In genomic region chr4:153468587-153468986, GRCh38 we compare ENCODE assay signal across 10 cellular contexts. TPM values are rescaled to one million over a fixed set of nuclear protein-coding genes. Genes with fewer than 3 reads are reported as not detected.
DNase-seq lines count a peak whose midpoint lies in the region; ATAC-seq lines count a peak whose summit lies in the region.
"Had no signal": no experiment of that assay in that cellular context is flagged by ENCODE, and none has a peak within 500 bp of the region (broad histone marks: within the 10 kb centered on the region; RNA-seq: fewer than 3 reads in every experiment).

No MANE protein-coding gene starts in this region.

- peaks cover 56% of the 10 kb centered on the region for H3K36me3 Mint-ChIP-seq in activated naive CD8-positive, alpha-beta T cell treated with anti-CD3 and anti-CD28 coated beads for 36 hours

- peak overlapping the region; percentile 63 to 97 (median 88) for H3K9ac ChIP-seq in skeletal muscle tissue (ENCODE audit: low read depth in 1 of 3, low read length in 3 of 3)
- H3K9ac ChIP-seq: parathyroid adenoma had no signal

- DNase-seq in NCI-H1417 (lab: John Stamatoyannopoulos, UW) (peak in 2 of 3 experiments; percentile 11 to 24), NCI-H1417 treated with DMSO at 0.1 percent for 48 hours (lab: John Stamatoyannopoulos, UW) (no peak)
- DNase-seq in activated naive CD8-positive, alpha-beta T cell treated with anti-CD3 and anti-CD28 coated beads for 36 hours, result no peak

- H3K27ac ChIP-seq in skeletal muscle tissue (ENCODE audit: low read depth, low read length), result peak overlapping the region; percentile 37
- H3K27ac ChIP-seq: 22Rv1, parathyroid adenoma had no signal

- H3K36me3 ChIP-seq in skeletal muscle tissue (ENCODE audit: control insufficient read depth in 3 of 3, insufficient read depth in 3 of 3, low read length in 3 of 3), result peaks cover 0 to 5% (median 3%) of the 10 kb centered on the region in 3 donors

- peaks cover 47 to 54% (median 51%) of the 10 kb centered on the region in 3 donors for H3K4me1 ChIP-seq in skeletal muscle tissue (ENCODE audit: control insufficient read depth in 3 of 3, insufficient read depth in 3 of 3, low read length in 3 of 3)

- H3K9me3 ChIP-seq in skeletal muscle tissue (ENCODE audit: control insufficient read depth in 3 of 3, low read length in 3 of 3), result no peaks in the 10 kb centered on the region

- no peaks in the 10 kb centered on the region for H3K27me3 Mint-ChIP-seq in activated naive CD8-positive, alpha-beta T cell treated with anti-CD3 and anti-CD28 coated beads for 36 hours

- H3K4me3 ChIP-seq in skeletal muscle tissue (ENCODE audit: low read length in 3 of 3), result peak overlapping the region; percentile 74 to 87 (median 84)

- H3K4me1 Mint-ChIP-seq in activated naive CD8-positive, alpha-beta T cell treated with anti-CD3 and anti-CD28 coated beads for 36 hours, result peaks cover 60% of the 10 kb centered on the region

- H3K4me3 Mint-ChIP-seq in activated naive CD8-positive, alpha-beta T cell treated with anti-CD3 and anti-CD28 coated beads for 36 hours, result peak overlapping the region; percentile 92

- H3K27ac Mint-ChIP-seq in activated naive CD8-positive, alpha-beta T cell treated with anti-CD3 and anti-CD28 coated beads for 36 hours, result peak overlapping the region; percentile 94

- H3K9me3 Mint-ChIP-seq in activated naive CD8-positive, alpha-beta T cell treated with anti-CD3 and anti-CD28 coated beads for 36 hours, result peaks cover 6% of the 10 kb centered on the region

- H3K27me3 ChIP-seq in skeletal muscle tissue (ENCODE audit: control insufficient read depth in 3 of 3, insufficient read depth in 3 of 3, low read length in 3 of 3), result no peaks in the 10 kb centered on the region

- ATAC-seq in HG03159 (IDR thresholded peaks at IDR 0.05; ENCODE audit: unreplicated experiment) (peak; percentile 19), HG03457 (IDR thresholded peaks at IDR 0.05; ENCODE audit: unreplicated experiment) (no peak), GM21367 (IDR thresholded peaks at IDR 0.05; ENCODE audit: unreplicated experiment) (no peak), HG03521 (IDR thresholded peaks at IDR 0.05; ENCODE audit: unreplicated experiment) (no peak)

RNA-seq across cellular contexts. Expression of gene TMEM131L, which starts 2.4 kb away (rescaled TPM):
- 10 to 100 TPM; 45.4 to 48.1 TPM for total RNA-seq in activated naive CD8-positive, alpha-beta T cell treated with anti-CD3 and anti-CD28 coated beads for 36 hours
- 69.4 TPM for total RNA-seq in skeletal muscle tissue

Comparison
In these comparisons a context has a peak if more than half of its experiments do, and no peak if none do; other contexts are left out.
1. DNase-seq: peak in NCI-H1417 (2 of 3); none in NCI-H1417 treated with DMSO at 0.1 percent for 48 hours (single experiment) and activated naive CD8-positive, alpha-beta T cell treated with anti-CD3 and anti-CD28 coated beads for 36 hours (single experiment).